ENCODE assay signal across 15 cellular contexts in genomic region chr4:79198886-79199591, GRCh38.
DNase-seq lines count a peak whose midpoint lies in the region; ATAC-seq, FAIRE-seq and TF ChIP-seq lines count a peak whose summit lies in the region.
"Had no signal": no experiment of that assay in that cellular context is flagged by ENCODE, and none has a peak within 500 bp of the region (broad histone marks: within the 10 kb centered on the region; RNA-seq: fewer than 3 reads in every experiment).

No MANE protein-coding gene starts in this region.

- BruUV-seq in K562 (replicated peaks; lab: Mats Ljungman, UMichigan): no TSS peak

- DNase-seq in NCI-H1092 (lab: John Stamatoyannopoulos, UW) (peak; percentile 55), NCI-H446 treated with DMSO at 0.1 percent for 48 hours (lab: John Stamatoyannopoulos, UW) (peak; percentile 93), K562 (ENCODE audit: extremely low read depth in 1 of 4, low spot score in 3 of 4) (peak; percentile 57 to 78 (median 67)), cerebellar nuclear complex (lab: John Stamatoyannopoulos, UW) (no peak), NCI-H2196 treated with DMSO at 0.1 percent for 48 hours (lab: John Stamatoyannopoulos, UW; ENCODE audit: unreplicated experiment) (no peak), pons (ENCODE audit: low spot score) (no peak)
- DNase-seq: activated CD4-positive, alpha-beta T cell treated with anti-CD3 and anti-CD28 coated beads for 48 hours; activated T-cell treated with anti-CD3 and anti-CD28 coated beads, Interleukin-2, amount 50 U/mL, for 24 hours; IMR-90; pancreas; stimulated activated CD4-positive, alpha-beta T cell treated with anti-CD3 and anti-CD28 coated beads, Interleukin-15, amount 100 ng/mL, for 24 hours; tibial artery had no signal

- POLR2A ChIA-PET in K562 (lab: Yijun Ruan, JAX): interaction anchor here (1.8 kb wide), 1 partner anchor 11 kb away, joined by 13 read pairs; no protein-coding TSS in a partner anchor

- no peaks in the 10 kb centered on the region for H3K79me2 ChIP-seq in K562 (ENCODE audit: control insufficient read depth, insufficient read depth, low read length)

- TF ChIP-seq EP300 in K562 (IDR thresholded peaks at IDR 0.05; ENCODE audit: low read length): peak; percentile 85

- ATAC-seq in K562: peak; percentile 87
- no peak for ATAC-seq in GM19463 (IDR thresholded peaks at IDR 0.05; ENCODE audit: unreplicated experiment)
- ATAC-seq: A549, pancreas had no signal

- no peaks in the 10 kb centered on the region for H3K36me3 ChIP-seq in BLaER1
- H3K36me3 ChIP-seq in K562 (ENCODE audit: control insufficient read depth, insufficient read depth, low read length): no peaks in the 10 kb centered on the region
- H3K36me3 ChIP-seq: pancreas, tibial artery had no signal

- H3K27me3 ChIP-seq in BLaER1 (no peaks in the 10 kb centered on the region), K562 (ENCODE audit: control insufficient read depth in 2 of 2, insufficient read depth in 2 of 2, low read length in 2 of 2) (no peaks in the 10 kb centered on the region)
- H3K27me3 ChIP-seq: pancreas, tibial artery had no signal

- H3K27ac ChIP-seq in BLaER1 (no peak overlapping the region), K562 (ENCODE audit: extremely low read depth, low read depth, low read length) (peak overlapping the region; percentile 48; the same call in 1 of the 3 replicates)
- H3K27ac ChIP-seq: A549, pancreas, tibial artery had no signal

- no peak for TF ChIP-seq POLR2A in K562 (conservative IDR thresholded peaks at IDR 0.05)

- H3K4me3 ChIP-seq in BLaER1 (no peak overlapping the region), K562 (no peak overlapping the region)
- H3K4me3 ChIP-seq: A549, pancreas, tibial artery had no signal

- no peak for TF ChIP-seq RAD21 in K562 (CRISPR knock-in tag; conservative IDR thresholded peaks at IDR 0.05 in 1 of 2, IDR thresholded peaks at IDR 0.05 in 1 of 2)

- CTCF ChIA-PET in K562 (lab: Yijun Ruan, JAX; ENCODE audit: low intra/inter-chr PET ratio): no interaction called here

- peak overlapping the region; percentile 47 for H2AFZ ChIP-seq in K562 (ENCODE audit: low read depth, low read length)

- FAIRE-seq in K562 (lab: Jason Lieb, UNC): peak; percentile 84
- FAIRE-seq: A549, pancreas had no signal

- H3K4me1 ChIP-seq in BLaER1: peaks cover 14% of the 10 kb centered on the region
- peaks cover 0 to 28% of the 10 kb centered on the region in 2 experiments; a peak in 3 of 5 replicates for H3K4me1 ChIP-seq in K562 (replicated peaks in 1 of 2; ENCODE audit: control insufficient read depth in 2 of 2, insufficient read depth in 2 of 2, low read length in 2 of 2)
- H3K4me1 ChIP-seq: A549, pancreas, tibial artery had no signal

- no peak overlapping the region for H3K9ac ChIP-seq in BLaER1
- H3K9ac ChIP-seq in K562 (ENCODE audit: insufficient read depth in 1 of 2, low read depth in 2 of 2, low read length in 2 of 2): 0 out of 4 replicates have a peak overlapping the region, but pooled peaks of 1 of the 2 experiments have one; percentile 15

- H3K4me2 ChIP-seq in BLaER1: peak overlapping the region; percentile 27
- peak overlapping the region; percentile 57 for H3K4me2 ChIP-seq in K562 (ENCODE audit: insufficient read depth, low read length)
- H3K4me2 ChIP-seq: A549 had no signal

- no peaks in the 10 kb centered on the region for H3K9me3 ChIP-seq in BLaER1
- no peaks in the 10 kb centered on the region for H3K9me3 ChIP-seq in K562 (replicated peaks; ENCODE audit: control insufficient read depth, insufficient read depth, low read depth, low read length)
- H3K9me3 ChIP-seq: A549, pancreas, tibial artery had no signal

- no peak for TF ChIP-seq CTCF in K562 (IDR thresholded peaks at IDR 0.05 in 2 of 3, conservative IDR thresholded peaks at IDR 0.05 in 1 of 3; ENCODE audit: insufficient read depth in 2 of 3, low read depth in 1 of 3, low read length in 3 of 3)

- intact Hi-C loops in K562 (cut with micrococcal nuclease): no loop called here

- 15% methylated on average over 5 of the region's 5 CpGs for WGBS in K562 (ENCODE audit: insufficient coverage, low coverage, missing lambda C conversion rate)

- no peaks in the 10 kb centered on the region for H4K20me1 ChIP-seq in BLaER1
- H4K20me1 ChIP-seq in K562 (replicated peaks; ENCODE audit: control insufficient read depth, insufficient read depth, low read length): no peaks in the 10 kb centered on the region

- in situ Hi-C loops in K562 (cut with MboI): no loop called here

- H3K9me1 ChIP-seq in K562 (ENCODE audit: control insufficient read depth, insufficient read depth, low read length): no peaks in the 10 kb centered on the region

TF ChIP-seq in K562, 482 proteins besides CTCF, POLR2A, EP300 and RAD21 (continues in another document):
- no peak for TF ChIP-seq NFYB (IDR thresholded peaks at IDR 0.05; ENCODE audit: extremely low read depth, insufficient read length)
- no peak for TF ChIP-seq PHF8 (IDR thresholded peaks at IDR 0.05; ENCODE audit: borderline replicate concordance, low read length)
- TF ChIP-seq ZFX (CRISPR knock-in tag; IDR thresholded peaks at IDR 0.05): no peak
- no peak for TF ChIP-seq NR3C1 (CRISPR knock-in tag; IDR thresholded peaks at IDR 0.05)
- peak; percentile 60; the same call in 1 of the 2 replicates for TF ChIP-seq MTA2 (IDR thresholded peaks at IDR 0.05; ENCODE audit: low read depth)
- peak; percentile 83 for TF ChIP-seq SMARCA4 (IDR thresholded peaks at IDR 0.05)
- TF ChIP-seq, protein P1, sequence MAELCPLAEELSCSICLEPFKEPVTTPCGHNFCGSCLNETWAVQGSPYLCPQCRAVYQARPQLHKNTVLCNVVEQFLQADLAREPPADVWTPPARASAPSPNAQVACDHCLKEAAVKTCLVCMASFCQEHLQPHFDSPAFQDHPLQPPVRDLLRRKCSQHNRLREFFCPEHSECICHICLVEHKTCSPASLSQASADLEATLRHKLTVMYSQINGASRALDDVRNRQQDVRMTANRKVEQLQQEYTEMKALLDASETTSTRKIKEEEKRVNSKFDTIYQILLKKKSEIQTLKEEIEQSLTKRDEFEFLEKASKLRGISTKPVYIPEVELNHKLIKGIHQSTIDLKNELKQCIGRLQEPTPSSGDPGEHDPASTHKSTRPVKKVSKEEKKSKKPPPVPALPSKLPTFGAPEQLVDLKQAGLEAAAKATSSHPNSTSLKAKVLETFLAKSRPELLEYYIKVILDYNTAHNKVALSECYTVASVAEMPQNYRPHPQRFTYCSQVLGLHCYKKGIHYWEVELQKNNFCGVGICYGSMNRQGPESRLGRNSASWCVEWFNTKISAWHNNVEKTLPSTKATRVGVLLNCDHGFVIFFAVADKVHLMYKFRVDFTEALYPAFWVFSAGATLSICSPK (IDR thresholded peaks at IDR 0.05; ENCODE audit: borderline replicate concordance): no peak
- TF ChIP-seq JUN (IDR thresholded peaks at IDR 0.05; ENCODE audit: borderline replicate concordance, low read depth, low read length): peak; percentile 41; the same call in 1 of the 2 replicates
- TF ChIP-seq JUN (CRISPR knock-in tag; IDR thresholded peaks at IDR 0.05; ENCODE audit: borderline replicate concordance): no peak
- TF ChIP-seq ZNF197 (CRISPR knock-in tag; IDR thresholded peaks at IDR 0.05; ENCODE audit: low read depth): peak; percentile 28; the same call in 1 of the 2 replicates
- TF ChIP-seq RNF2 (IDR thresholded peaks at IDR 0.05): peak; percentile 69; the same call in 1 of the 2 replicates
- TF ChIP-seq PTTG1 (tag; IDR thresholded peaks at IDR 0.05; ENCODE audit: low read depth): no peak
- TF ChIP-seq FUS (optimal IDR thresholded peaks at IDR 0.05; ENCODE audit: low read depth, low read length): no peak
- TF ChIP-seq CCNT2 (IDR thresholded peaks at IDR 0.05; ENCODE audit: borderline replicate concordance, extremely low read depth, insufficient read length, low read depth, low read length): peak; percentile 25
- TF ChIP-seq NCOR1 (IDR thresholded peaks at IDR 0.05): peak; percentile 69
- TF ChIP-seq MTF1 (CRISPR knock-in tag; IDR thresholded peaks at IDR 0.05; ENCODE audit: borderline replicate concordance): no peak
- TF ChIP-seq NCOA4 (IDR thresholded peaks at IDR 0.05; ENCODE audit: partially characterized antibody): no peak
- TF ChIP-seq MNT (conservative IDR thresholded peaks at IDR 0.05): peak; percentile 11 to 41; a peak in 1 of 4 replicates

Comparison
In these comparisons a context has a peak if more than half of its experiments do, and no peak if none do; other contexts are left out.
1. DNase-seq: peak in NCI-H1092 (single experiment), NCI-H446 treated with DMSO at 0.1 percent for 48 hours (single experiment) and K562 (4 of 4); none in cerebellar nuclear complex (0 of 2), NCI-H2196 treated with DMSO at 0.1 percent for 48 hours (single experiment) and pons (single experiment).